Comparison of ENCODE assay signal across 8 cellular contexts in genomic region chr22:43945632-43946390, GRCh38. TPM values are rescaled to one million over a fixed set of nuclear protein-coding genes. Genes with fewer than 3 reads are reported as not detected.
DNase-seq lines count a peak whose midpoint lies in the region; ATAC-seq and TF ChIP-seq lines count a peak whose summit lies in the region.

No MANE protein-coding gene starts in this region.

- no peaks in the 10 kb centered on the region for H3K27me3 Mint-ChIP-seq in WTC11 (ENCODE audit: low read depth)

- peaks cover 61% of the 10 kb centered on the region for H3K36me3 Mint-ChIP-seq in WTC11

- H3K4me1 Mint-ChIP-seq in WTC11, result no peaks in the 10 kb centered on the region

- CTCF ChIA-PET in WTC11 (lab: Charles Lee), result interaction anchor here (0.5 to 3.4 kb wide), 40 partner anchors 9 to 796 kb away, joined by 3 to 65 read pairs (median 4); partner anchors contain the start of genes PNPLA3 and SAMM50

- H3K4me3 Mint-ChIP-seq in WTC11, result no peak overlapping the region

- intact Hi-C loops in posterior vena cava (cut with DNase I), result no loop called here

- H3K27ac Mint-ChIP-seq in WTC11, result no peak overlapping the region

- DNase-seq in GM12864 (ENCODE audit: low read depth) (no peak), MV-4-11 (lab: John Stamatoyannopoulos, UW) (peak; percentile 82), WTC11 (ENCODE audit: low spot score) (peak; percentile 75), cardiac fibroblast (ENCODE audit: low read depth in 2 of 2) (peak; percentile 70 to 75), left kidney (ENCODE audit: low read depth, low spot score) (peak; percentile 89), posterior vena cava (ENCODE audit: low spot score) (no peak)
- peak; percentile 42 for DNase-seq in stimulated activated CD8-positive, alpha-beta memory T cell treated with anti-CD3 and anti-CD28 coated beads, Interleukin-12 subunit alpha, Interleukin-12 subunit beta, amount 100 ng/mL, for 1 hour (ENCODE audit: low read depth)

- ATAC-seq in WTC11 (peak; percentile 95), GM19455 (IDR thresholded peaks at IDR 0.05; ENCODE audit: unreplicated experiment) (no peak)

- TF ChIP-seq CTCF in GM12864 (IDR thresholded peaks at IDR 0.05; ENCODE audit: low read depth, low read length, missing control alignments) (peak; percentile 94), WTC11 (IDR thresholded peaks at IDR 0.05) (peak; percentile 57), cardiac fibroblast (IDR thresholded peaks at IDR 0.05; ENCODE audit: low read depth, low read length) (peak; percentile 85)

- peaks cover 4% of the 10 kb centered on the region; the same call in 1 of the 2 replicates for H3K9me3 Mint-ChIP-seq in WTC11

- POLR2A ChIA-PET in WTC11 (lab: Charles Lee), result interaction anchor here (1.5 kb wide), 1 partner anchor 23 kb away, joined by 5 read pairs; the partner anchor contains the start of gene PNPLA3

- H3K4me3 ChIP-seq in GM12864 (ENCODE audit: low read depth, low read length) (no peak overlapping the region), cardiac fibroblast (replicated peaks in 1 of 2; ENCODE audit: low read depth in 2 of 2, low read length in 2 of 2) (no peak overlapping the region)

TF ChIP-seq in WTC11, 78 proteins besides CTCF, POLR2A, EP300 and RAD21:
- no peak for TF ChIP-seq NR1H2 (CRISPR knock-in tag; IDR thresholded peaks at IDR 0.05)
- TF ChIP-seq ZNF423 (CRISPR knock-in tag; IDR thresholded peaks at IDR 0.05), result peak; percentile 64

RNA-seq across cellular contexts. Expression of gene SAMM50, which starts 9.4 kb away (rescaled TPM):
- total RNA-seq in WTC11 (2021) (59.3 to 72.1 TPM (median 62.1 TPM) in 3 replicates), posterior vena cava (10 to 100 TPM; 20.8 to 25.6 TPM)

RNA-seq across cellular contexts. Expression of gene PNPLA3, which starts 22.2 kb away (rescaled TPM):
- total RNA-seq in WTC11 (2021) (17.9 to 19.8 TPM (median 19.6 TPM) in 3 replicates), posterior vena cava (under 1 TPM in 1 of 2 donors, not detected in 1; 0.51 TPM)

RNA-seq across cellular contexts. Expression of gene PNPLA5, which starts 54.0 kb away (rescaled TPM):
- total RNA-seq in WTC11 (2021) (5.3 to 5.9 TPM (median 5.3 TPM) in 3 replicates), posterior vena cava (not detected)

Comparison
In these comparisons a context has a peak if more than half of its experiments do, and no peak if none do; other contexts are left out.
1. DNase-seq: peak in MV-4-11 (single experiment), WTC11 (single experiment), cardiac fibroblast (2 of 2), left kidney (single experiment) and stimulated activated CD8-positive, alpha-beta memory T cell treated with anti-CD3 and anti-CD28 coated beads, Interleukin-12 subunit alpha, Interleukin-12 subunit beta, amount 100 ng/mL, for 1 hour (single experiment); none in GM12864 (single experiment) and posterior vena cava (single experiment).
2. RNA of gene PNPLA3, which starts 22.2 kb away (total RNA-seq): 17.9 to 19.8 TPM in WTC11; 0.51 TPM in posterior vena cava; every median in the first group is over 10 times any median in the second.
3. Peak in every context shown above with its lines, with median percentiles within 50 percentile points of each other: CTCF ChIP-seq.